ENCODE assay signal across 1 cellular context in the genomic region with DNA sequence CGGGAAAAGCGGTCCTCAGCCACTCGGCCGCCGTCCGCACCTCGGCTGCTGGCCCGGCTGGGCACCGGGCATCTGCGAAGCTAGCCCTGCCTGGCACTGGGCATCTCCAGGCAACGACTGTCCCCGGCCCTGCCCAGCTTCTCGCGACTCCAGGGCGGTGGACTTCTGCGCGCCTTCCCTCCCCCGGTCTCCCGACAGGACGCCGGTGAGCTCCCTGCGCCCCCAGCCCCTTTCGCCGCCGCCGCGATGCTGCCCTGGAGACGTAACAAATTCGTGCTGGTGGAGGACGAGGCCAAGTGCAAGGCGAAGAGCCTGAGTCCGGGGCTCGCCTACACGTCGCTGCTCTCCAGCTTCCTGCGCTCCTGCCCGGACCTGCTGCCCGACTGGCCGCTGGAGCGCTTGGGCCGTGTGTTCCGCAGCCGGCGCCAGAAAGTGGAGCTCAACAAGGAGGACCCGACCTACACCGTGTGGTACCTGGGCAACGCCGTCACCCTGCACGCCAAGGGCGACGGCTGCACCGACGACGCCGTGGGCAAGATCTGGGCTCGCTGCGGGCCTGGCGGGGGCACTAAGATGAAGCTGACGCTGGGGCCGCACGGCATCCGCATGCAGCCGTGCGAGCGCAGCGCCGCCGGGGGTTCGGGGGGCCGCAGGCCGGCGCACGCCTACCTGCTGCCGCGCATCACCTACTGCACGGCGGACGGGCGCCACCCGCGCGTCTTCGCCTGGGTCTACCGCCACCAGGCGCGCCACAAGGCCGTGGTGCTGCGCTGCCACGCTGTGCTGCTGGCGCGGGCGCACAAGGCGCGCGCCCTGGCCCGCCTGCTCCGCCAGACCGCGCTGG.
TF ChIP-seq lines count a peak whose summit lies in the region.

No MANE protein-coding gene starts in this region.

TF ChIP-seq in HepG2, 621 proteins besides CTCF, POLR2A, EP300 and RAD21 (continued from another document and continues in another):
- TF ChIP-seq, protein P1, sequence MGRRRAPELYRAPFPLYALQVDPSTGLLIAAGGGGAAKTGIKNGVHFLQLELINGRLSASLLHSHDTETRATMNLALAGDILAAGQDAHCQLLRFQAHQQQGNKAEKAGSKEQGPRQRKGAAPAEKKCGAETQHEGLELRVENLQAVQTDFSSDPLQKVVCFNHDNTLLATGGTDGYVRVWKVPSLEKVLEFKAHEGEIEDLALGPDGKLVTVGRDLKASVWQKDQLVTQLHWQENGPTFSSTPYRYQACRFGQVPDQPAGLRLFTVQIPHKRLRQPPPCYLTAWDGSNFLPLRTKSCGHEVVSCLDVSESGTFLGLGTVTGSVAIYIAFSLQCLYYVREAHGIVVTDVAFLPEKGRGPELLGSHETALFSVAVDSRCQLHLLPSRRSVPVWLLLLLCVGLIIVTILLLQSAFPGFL (CRISPR knock-in tag; IDR thresholded peaks at IDR 0.05): no peak
- TF ChIP-seq, protein P2, sequence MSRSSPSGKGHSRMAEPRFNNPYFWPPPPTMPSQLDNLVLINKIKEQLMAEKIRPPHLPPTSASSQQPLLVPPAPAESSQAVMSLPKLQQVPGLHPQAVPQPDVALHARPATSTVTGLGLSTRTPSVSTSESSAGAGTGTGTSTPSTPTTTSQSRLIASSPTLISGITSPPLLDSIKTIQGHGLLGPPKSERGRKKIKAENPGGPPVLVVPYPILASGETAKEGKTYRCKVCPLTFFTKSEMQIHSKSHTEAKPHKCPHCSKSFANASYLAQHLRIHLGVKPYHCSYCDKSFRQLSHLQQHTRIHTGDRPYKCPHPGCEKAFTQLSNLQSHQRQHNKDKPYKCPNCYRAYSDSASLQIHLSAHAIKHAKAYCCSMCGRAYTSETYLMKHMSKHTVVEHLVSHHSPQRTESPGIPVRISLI (CRISPR knock-in tag; IDR thresholded peaks at IDR 0.05; ENCODE audit: borderline replicate concordance): no peak
- TF ChIP-seq DPF2 (CRISPR knock-in tag; IDR thresholded peaks at IDR 0.05; ENCODE audit: borderline replicate concordance, low read depth): no peak
- TF ChIP-seq ZNF432 (CRISPR knock-in tag; IDR thresholded peaks at IDR 0.05; ENCODE audit: borderline replicate concordance): no peak
- TF ChIP-seq, protein P3, sequence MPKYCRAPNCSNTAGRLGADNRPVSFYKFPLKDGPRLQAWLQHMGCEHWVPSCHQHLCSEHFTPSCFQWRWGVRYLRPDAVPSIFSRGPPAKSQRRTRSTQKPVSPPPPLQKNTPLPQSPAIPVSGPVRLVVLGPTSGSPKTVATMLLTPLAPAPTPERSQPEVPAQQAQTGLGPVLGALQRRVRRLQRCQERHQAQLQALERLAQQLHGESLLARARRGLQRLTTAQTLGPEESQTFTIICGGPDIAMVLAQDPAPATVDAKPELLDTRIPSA (CRISPR knock-in tag; IDR thresholded peaks at IDR 0.05; ENCODE audit: borderline replicate concordance): 0 out of 2 replicates have a peak, but pooled peaks have one; percentile 12
- TF ChIP-seq HNRNPLL (IDR thresholded peaks at IDR 0.05; ENCODE audit: low read depth, low read length, poor library complexity, severe bottlenecking): peak; percentile 74
- TF ChIP-seq YEATS2 (CRISPR knock-in tag; IDR thresholded peaks at IDR 0.05; ENCODE audit: borderline replicate concordance): no peak
- no peak for TF ChIP-seq ZNF460 (CRISPR knock-in tag; IDR thresholded peaks at IDR 0.05; ENCODE audit: borderline replicate concordance)
- TF ChIP-seq ARID2 (CRISPR knock-in tag; IDR thresholded peaks at IDR 0.05; ENCODE audit: borderline replicate concordance): 0 out of 2 replicates have a peak, but pooled peaks have one; percentile 14
- no peak for TF ChIP-seq HNF4G (IDR thresholded peaks at IDR 0.05; ENCODE audit: borderline replicate concordance, low read depth, low read length)
- TF ChIP-seq HNF4G (CRISPR knock-in tag; IDR thresholded peaks at IDR 0.05; ENCODE audit: borderline replicate concordance, low read depth): no peak
- no peak for TF ChIP-seq ZNF749 (CRISPR knock-in tag; IDR thresholded peaks at IDR 0.05; ENCODE audit: borderline replicate concordance)
- TF ChIP-seq ZNF790 (CRISPR knock-in tag; IDR thresholded peaks at IDR 0.05; ENCODE audit: borderline replicate concordance): 0 out of 2 replicates have a peak, but pooled peaks have one; percentile 60
- TF ChIP-seq, protein P4, sequence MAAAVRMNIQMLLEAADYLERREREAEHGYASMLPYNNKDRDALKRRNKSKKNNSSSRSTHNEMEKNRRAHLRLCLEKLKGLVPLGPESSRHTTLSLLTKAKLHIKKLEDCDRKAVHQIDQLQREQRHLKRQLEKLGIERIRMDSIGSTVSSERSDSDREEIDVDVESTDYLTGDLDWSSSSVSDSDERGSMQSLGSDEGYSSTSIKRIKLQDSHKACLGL (CRISPR knock-in tag; IDR thresholded peaks at IDR 0.05): no peak; the same call in 1 of the 2 replicates
- no peak for TF ChIP-seq NFRKB (IDR thresholded peaks at IDR 0.05)
- TF ChIP-seq ZNF616 (CRISPR knock-in tag; IDR thresholded peaks at IDR 0.05; ENCODE audit: low read depth): no peak
- no peak for TF ChIP-seq RFXAP (CRISPR knock-in tag; IDR thresholded peaks at IDR 0.05; ENCODE audit: borderline replicate concordance)
- no peak for TF ChIP-seq MED13 (CRISPR knock-in tag; IDR thresholded peaks at IDR 0.05)
- no peak for TF ChIP-seq TSC22D2 (CRISPR knock-in tag; IDR thresholded peaks at IDR 0.05; ENCODE audit: borderline replicate concordance)
- TF ChIP-seq IRX3 (CRISPR knock-in tag; IDR thresholded peaks at IDR 0.05; ENCODE audit: borderline replicate concordance, low read depth): no peak
- TF ChIP-seq RARA (CRISPR knock-in tag; IDR thresholded peaks at IDR 0.05): no peak
- peak; percentile 45; the same call in 1 of the 2 replicates for TF ChIP-seq AKAP8 (CRISPR knock-in tag; IDR thresholded peaks at IDR 0.05)
- TF ChIP-seq SAFB2 (CRISPR knock-in tag; IDR thresholded peaks at IDR 0.05; ENCODE audit: borderline replicate concordance, low read depth): 0 out of 2 replicates have a peak, but pooled peaks have one; percentile 59
- 0 out of 2 replicates have a peak, but pooled peaks have one; percentile 51 for TF ChIP-seq ZNF709 (CRISPR knock-in tag; IDR thresholded peaks at IDR 0.05)
- TF ChIP-seq SP140L (CRISPR knock-in tag; IDR thresholded peaks at IDR 0.05; ENCODE audit: borderline replicate concordance): no peak
- TF ChIP-seq, protein P5, sequence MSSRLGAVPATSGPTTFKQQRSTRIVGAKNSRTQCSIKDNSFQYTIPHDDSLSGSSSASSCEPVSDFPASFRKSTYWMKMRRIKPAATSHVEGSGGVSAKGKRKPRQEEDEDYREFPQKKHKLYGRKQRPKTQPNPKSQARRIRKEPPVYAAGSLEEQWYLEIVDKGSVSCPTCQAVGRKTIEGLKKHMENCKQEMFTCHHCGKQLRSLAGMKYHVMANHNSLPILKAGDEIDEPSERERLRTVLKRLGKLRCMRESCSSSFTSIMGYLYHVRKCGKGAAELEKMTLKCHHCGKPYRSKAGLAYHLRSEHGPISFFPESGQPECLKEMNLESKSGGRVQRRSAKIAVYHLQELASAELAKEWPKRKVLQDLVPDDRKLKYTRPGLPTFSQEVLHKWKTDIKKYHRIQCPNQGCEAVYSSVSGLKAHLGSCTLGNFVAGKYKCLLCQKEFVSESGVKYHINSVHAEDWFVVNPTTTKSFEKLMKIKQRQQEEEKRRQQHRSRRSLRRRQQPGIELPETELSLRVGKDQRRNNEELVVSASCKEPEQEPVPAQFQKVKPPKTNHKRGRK (CRISPR knock-in tag; IDR thresholded peaks at IDR 0.05): no peak
- TF ChIP-seq KDM5B (CRISPR knock-in tag; IDR thresholded peaks at IDR 0.05; ENCODE audit: borderline replicate concordance): peak; percentile 53; the same call in 1 of the 2 replicates
- no peak for TF ChIP-seq RBAK (CRISPR knock-in tag; IDR thresholded peaks at IDR 0.05)
- 0 out of 2 replicates have a peak, but pooled peaks have one; percentile 42 for TF ChIP-seq SNAI1 (CRISPR knock-in tag; IDR thresholded peaks at IDR 0.05; ENCODE audit: borderline replicate concordance)
- TF ChIP-seq NBN (conservative IDR thresholded peaks at IDR 0.05): no peak
- TF ChIP-seq ATM (IDR thresholded peaks at IDR 0.05; ENCODE audit: borderline replicate concordance): no peak
- no peak for TF ChIP-seq HHEX (CRISPR knock-in tag; IDR thresholded peaks at IDR 0.05)
- TF ChIP-seq ARNT2 (CRISPR knock-in tag; IDR thresholded peaks at IDR 0.05; ENCODE audit: low read depth): no peak
- peak; percentile 17 for TF ChIP-seq MED8 (CRISPR knock-in tag; IDR thresholded peaks at IDR 0.05; ENCODE audit: insufficient replicate concordance)
- no peak for TF ChIP-seq ZNF225 (CRISPR knock-in tag; IDR thresholded peaks at IDR 0.05)
- peak; percentile 48; the same call in 1 of the 2 replicates for TF ChIP-seq SMAD1 (CRISPR knock-in tag; IDR thresholded peaks at IDR 0.05; ENCODE audit: borderline replicate concordance, low read depth)
- TF ChIP-seq, protein P6, sequence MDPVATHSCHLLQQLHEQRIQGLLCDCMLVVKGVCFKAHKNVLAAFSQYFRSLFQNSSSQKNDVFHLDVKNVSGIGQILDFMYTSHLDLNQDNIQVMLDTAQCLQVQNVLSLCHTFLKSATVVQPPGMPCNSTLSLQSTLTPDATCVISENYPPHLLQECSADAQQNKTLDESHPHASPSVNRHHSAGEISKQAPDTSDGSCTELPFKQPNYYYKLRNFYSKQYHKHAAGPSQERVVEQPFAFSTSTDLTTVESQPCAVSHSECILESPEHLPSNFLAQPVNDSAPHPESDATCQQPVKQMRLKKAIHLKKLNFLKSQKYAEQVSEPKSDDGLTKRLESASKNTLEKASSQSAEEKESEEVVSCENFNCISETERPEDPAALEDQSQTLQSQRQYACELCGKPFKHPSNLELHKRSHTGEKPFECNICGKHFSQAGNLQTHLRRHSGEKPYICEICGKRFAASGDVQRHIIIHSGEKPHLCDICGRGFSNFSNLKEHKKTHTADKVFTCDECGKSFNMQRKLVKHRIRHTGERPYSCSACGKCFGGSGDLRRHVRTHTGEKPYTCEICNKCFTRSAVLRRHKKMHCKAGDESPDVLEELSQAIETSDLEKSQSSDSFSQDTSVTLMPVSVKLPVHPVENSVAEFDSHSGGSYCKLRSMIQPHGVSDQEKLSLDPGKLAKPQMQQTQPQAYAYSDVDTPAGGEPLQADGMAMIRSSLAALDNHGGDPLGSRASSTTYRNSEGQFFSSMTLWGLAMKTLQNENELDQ (CRISPR knock-in tag; IDR thresholded peaks at IDR 0.05; ENCODE audit: borderline replicate concordance): no peak
- peak; percentile 46; the same call in 1 of the 2 replicates for TF ChIP-seq KDM2A (CRISPR knock-in tag; IDR thresholded peaks at IDR 0.05; ENCODE audit: borderline replicate concordance, low read depth)
- TF ChIP-seq, protein P7, sequence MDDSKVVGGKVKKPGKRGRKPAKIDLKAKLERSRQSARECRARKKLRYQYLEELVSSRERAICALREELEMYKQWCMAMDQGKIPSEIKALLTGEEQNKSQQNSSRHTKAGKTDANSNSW (CRISPR knock-in tag; IDR thresholded peaks at IDR 0.05; ENCODE audit: borderline replicate concordance): no peak
- TF ChIP-seq RORA (CRISPR knock-in tag; IDR thresholded peaks at IDR 0.05): no peak
- no peak for TF ChIP-seq TCF7 (IDR thresholded peaks at IDR 0.05; ENCODE audit: low read depth)
- TF ChIP-seq, protein P8, sequence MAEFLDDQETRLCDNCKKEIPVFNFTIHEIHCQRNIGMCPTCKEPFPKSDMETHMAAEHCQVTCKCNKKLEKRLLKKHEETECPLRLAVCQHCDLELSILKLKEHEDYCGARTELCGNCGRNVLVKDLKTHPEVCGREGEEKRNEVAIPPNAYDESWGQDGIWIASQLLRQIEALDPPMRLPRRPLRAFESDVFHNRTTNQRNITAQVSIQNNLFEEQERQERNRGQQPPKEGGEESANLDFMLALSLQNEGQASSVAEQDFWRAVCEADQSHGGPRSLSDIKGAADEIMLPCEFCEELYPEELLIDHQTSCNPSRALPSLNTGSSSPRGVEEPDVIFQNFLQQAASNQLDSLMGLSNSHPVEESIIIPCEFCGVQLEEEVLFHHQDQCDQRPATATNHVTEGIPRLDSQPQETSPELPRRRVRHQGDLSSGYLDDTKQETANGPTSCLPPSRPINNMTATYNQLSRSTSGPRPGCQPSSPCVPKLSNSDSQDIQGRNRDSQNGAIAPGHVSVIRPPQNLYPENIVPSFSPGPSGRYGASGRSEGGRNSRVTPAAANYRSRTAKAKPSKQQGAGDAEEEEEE (CRISPR knock-in tag; IDR thresholded peaks at IDR 0.05; ENCODE audit: borderline replicate concordance): peak; percentile 50; the same call in 1 of the 2 replicates
- peak; percentile 23; the same call in 1 of the 2 replicates for TF ChIP-seq KMT2A (CRISPR knock-in tag; IDR thresholded peaks at IDR 0.05)
- TF ChIP-seq ZFY (CRISPR knock-in tag; IDR thresholded peaks at IDR 0.05): no peak
- TF ChIP-seq ZFP41 (CRISPR knock-in tag; IDR thresholded peaks at IDR 0.05; ENCODE audit: borderline replicate concordance): no peak
- peak; percentile 61; the same call in 1 of the 2 replicates for TF ChIP-seq CAMTA2 (CRISPR knock-in tag; IDR thresholded peaks at IDR 0.05; ENCODE audit: borderline replicate concordance)
- TF ChIP-seq ZBTB38 (CRISPR knock-in tag; IDR thresholded peaks at IDR 0.05): peak; percentile 18; the same call in 1 of the 2 replicates
- no peak for TF ChIP-seq ZNF557 (CRISPR knock-in tag; IDR thresholded peaks at IDR 0.05)
- TF ChIP-seq MTA3 (CRISPR knock-in tag; IDR thresholded peaks at IDR 0.05): no peak
- no peak for TF ChIP-seq SOX6 (IDR thresholded peaks at IDR 0.05)
- TF ChIP-seq SOX6 (CRISPR knock-in tag; IDR thresholded peaks at IDR 0.05): no peak; the same call in 1 of the 2 replicates
- no peak for TF ChIP-seq CHCHD3 (CRISPR knock-in tag; IDR thresholded peaks at IDR 0.05)
- TF ChIP-seq, protein P9, sequence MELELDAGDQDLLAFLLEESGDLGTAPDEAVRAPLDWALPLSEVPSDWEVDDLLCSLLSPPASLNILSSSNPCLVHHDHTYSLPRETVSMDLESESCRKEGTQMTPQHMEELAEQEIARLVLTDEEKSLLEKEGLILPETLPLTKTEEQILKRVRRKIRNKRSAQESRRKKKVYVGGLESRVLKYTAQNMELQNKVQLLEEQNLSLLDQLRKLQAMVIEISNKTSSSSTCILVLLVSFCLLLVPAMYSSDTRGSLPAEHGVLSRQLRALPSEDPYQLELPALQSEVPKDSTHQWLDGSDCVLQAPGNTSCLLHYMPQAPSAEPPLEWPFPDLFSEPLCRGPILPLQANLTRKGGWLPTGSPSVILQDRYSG (CRISPR knock-in tag; IDR thresholded peaks at IDR 0.05): no peak
- TF ChIP-seq CCAR2 (optimal IDR thresholded peaks at IDR 0.05; ENCODE audit: low read depth, low read length): no peak
- peak; percentile 62; the same call in 1 of the 2 replicates for TF ChIP-seq ZNF777 (CRISPR knock-in tag; IDR thresholded peaks at IDR 0.05)
- 0 out of 2 replicates have a peak, but pooled peaks have one; percentile 53 for TF ChIP-seq ZNF776 (CRISPR knock-in tag; IDR thresholded peaks at IDR 0.05)
